ENCODE assay signal across 26 cellular contexts in genomic region chr3:10956531-10956930, GRCh38. TPM values are rescaled to one million over a fixed set of nuclear protein-coding genes. Genes with fewer than 3 reads are reported as not detected.
A peak's percentile ranks its signal among the peaks of the same experiment; 100 is the strongest.
DNase-seq lines count a peak whose midpoint lies in the region; ATAC-seq and TF ChIP-seq lines count a peak whose summit lies in the region.
"Had no signal": no experiment of that assay in that cellular context is flagged by ENCODE, and none has a peak within 500 bp of the region (broad histone marks: within the 10 kb centered on the region; RNA-seq: fewer than 3 reads in every experiment).

No MANE protein-coding gene starts in this region.

- DNase-seq in left ventricle myocardium inferior (no peak), cardiac septum (ENCODE audit: low spot score) (no peak), dorsolateral prefrontal cortex (no peak), psoas muscle (no peak), uterus (no peak), OCI-M2 (lab: John Stamatoyannopoulos, UW; ENCODE audit: unreplicated experiment) (no peak), middle frontal gyrus (ENCODE audit: extremely low spot score, low spot score) (no peak), NCI-H774 (lab: John Stamatoyannopoulos, UW) (no peak)
- DNase-seq: AML-193; Calu3; CD8-positive, alpha-beta T cell; DMS153; KG1; NCI-H1105; NCI-H146; NCI-H2029; NCI-H2171; NCI-H345; NCI-H524; NCI-H82 had no signal

- H3K27ac ChIP-seq in left ventricle myocardium inferior (replicated peaks) (peak overlapping the region; percentile 65), dorsolateral prefrontal cortex (peak overlapping the region in 50 of 59 donors; percentile 2 to 82 (median 55)), psoas muscle (peak overlapping the region; percentile 58), uterus (peak overlapping the region; percentile 49)

- H3K4me3 ChIP-seq in left ventricle myocardium inferior, result no peak overlapping the region
- no peak overlapping the region for H3K4me3 ChIP-seq in dorsolateral prefrontal cortex
- H3K4me3 ChIP-seq in psoas muscle, result no peak overlapping the region
- no peak overlapping the region for H3K4me3 ChIP-seq in uterus
- H3K4me3 ChIP-seq: GM23338, HAP-1 had no signal

- 32 to 48% (median 34%) methylated on average over 4 of the region's 4 CpGs for WGBS in psoas muscle, 3 donors

- no peak for TF ChIP-seq CTCF in left ventricle myocardium inferior (IDR thresholded peaks at IDR 0.05; ENCODE audit: borderline replicate concordance)
- no peak for TF ChIP-seq CTCF in dorsolateral prefrontal cortex (IDR thresholded peaks at IDR 0.05 in 54 of 56, conservative IDR thresholded peaks at IDR 0.05 in 2 of 56; ENCODE audit: low read depth in 1 of 56, partially characterized antibody in 56 of 56)
- no peak for TF ChIP-seq CTCF in psoas muscle (IDR thresholded peaks at IDR 0.05)
- no peak for TF ChIP-seq CTCF in uterus (IDR thresholded peaks at IDR 0.05)

- H3K4me1 ChIP-seq in left ventricle myocardium inferior (peaks cover 35% of the 10 kb centered on the region), psoas muscle (peaks cover 33% of the 10 kb centered on the region), uterus (no peaks in the 10 kb centered on the region)
- H3K4me1 ChIP-seq: HAP-1 had no signal

- ATAC-seq in psoas muscle, result no peak
- ATAC-seq: CD8-positive, alpha-beta T cell; GM23338 had no signal

- no peak for TF ChIP-seq POLR2A in uterus (IDR thresholded peaks at IDR 0.05)

- intact Hi-C loops in left ventricle myocardium inferior (cut with micrococcal nuclease) (no loop called here), cardiac septum (cut with DNase I) (no loop called here), dorsolateral prefrontal cortex (cut with DNase I) (no loop called here), psoas muscle (cut with DNase I) (no loop called here), uterus (cut with DNase I; ENCODE audit: low total_unique reads) (no loop called here)

- no peaks in the 10 kb centered on the region for H3K36me3 ChIP-seq in left ventricle myocardium inferior
- no peaks in the 10 kb centered on the region for H3K36me3 ChIP-seq in psoas muscle (ENCODE audit: insufficient read depth in 1 of 2, low read depth in 1 of 2)
- no peaks in the 10 kb centered on the region for H3K36me3 ChIP-seq in uterus
- H3K36me3 ChIP-seq: HAP-1 had no signal

- H3K9me3 ChIP-seq in left ventricle myocardium inferior (replicated peaks) (no peaks in the 10 kb centered on the region), psoas muscle (no peaks in the 10 kb centered on the region), uterus (no peaks in the 10 kb centered on the region)
- H3K9me3 ChIP-seq: HAP-1 had no signal

- peaks cover 24% of the 10 kb centered on the region for H3K27me3 ChIP-seq in left ventricle myocardium inferior (ENCODE audit: low read depth)
- no peaks in the 10 kb centered on the region for H3K27me3 ChIP-seq in dorsolateral prefrontal cortex
- H3K27me3 ChIP-seq in psoas muscle (ENCODE audit: insufficient read depth in 3 of 3, low read length in 2 of 3), result no peaks in the 10 kb centered on the region
- H3K27me3 ChIP-seq in uterus, result no peaks in the 10 kb centered on the region

RNA-seq across cellular contexts. Expression of gene SLC6A1, which starts 36.0 kb away (rescaled TPM):
- total RNA-seq in left ventricle myocardium inferior (0.77 TPM), cardiac septum (2.1 TPM), dorsolateral prefrontal cortex (100 to 1,000 TPM; 127 to 356 (median 209) TPM), psoas muscle (1 to 10 TPM in 1 of 4 donors, under 1 TPM in 3; 0.30 to 1.9 (median 0.80) TPM), uterus (1 to 10 TPM in 2 of 4 donors, under 1 TPM in 2; under 0.01 to 5.0 (median 1.6) TPM)
- polyA plus RNA-seq in psoas muscle, result under 1 TPM; 0.27 to 0.36 (median 0.34) TPM
- total RNA-seq: A172; Calu3; CD8-positive, alpha-beta T cell; G401; HT1080 had no signal
- polyA plus RNA-seq: AG04450 had no signal

Comparison
In these comparisons a context has a peak if more than half of its experiments do, and no peak if none do; other contexts are left out.
1. RNA of gene SLC6A1, which starts 36.0 kb away (total RNA-seq): 127 to 356 TPM in dorsolateral prefrontal cortex; under 0.01 to 5.0 TPM in uterus, 2.1 TPM in cardiac septum (single experiment), 0.30 to 1.9 TPM in psoas muscle and 0.77 TPM in left ventricle myocardium inferior (single experiment); every median in the first group is over 10 times any median in the second.
2. Peak in every context shown above with its lines, with median percentiles within 50 percentile points of each other: H3K27ac ChIP-seq.